ENCODE assay signal across 8 cellular contexts in the genomic region with DNA sequence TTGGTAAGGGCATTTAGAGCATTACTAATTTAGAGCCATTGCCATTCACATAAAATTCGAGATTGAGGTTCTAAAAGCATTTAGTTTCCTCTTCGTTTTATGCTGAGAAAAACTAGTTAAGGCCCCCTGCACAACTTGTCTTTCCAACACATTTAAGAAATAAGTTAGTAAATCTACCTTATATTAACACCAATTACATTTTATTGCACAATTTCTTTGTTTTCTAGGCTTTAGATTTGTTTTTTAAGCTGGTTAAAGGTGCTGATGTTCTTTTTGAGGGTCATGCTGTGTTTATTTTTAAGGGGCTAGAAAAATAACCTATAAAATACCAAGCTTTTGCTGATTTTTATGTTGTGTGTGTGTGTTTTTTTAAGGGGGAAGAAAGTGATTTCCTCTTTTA. TPM values are rescaled to one million over a fixed set of nuclear protein-coding genes. Genes with fewer than 3 reads are reported as not detected.
A peak's percentile ranks its signal among the peaks of the same experiment; 100 is the strongest.
DNase-seq lines count a peak whose midpoint lies in the region; ATAC-seq, FAIRE-seq and TF ChIP-seq lines count a peak whose summit lies in the region.

No MANE protein-coding gene starts in this region.

- H2BK20ac ChIP-seq in H1 (ENCODE audit: low read length) = no peak overlapping the region

- peaks cover 8% of the 10 kb centered on the region; the same call in 1 of the 2 replicates for H4K20me1 ChIP-seq in DOHH2 (ENCODE audit: control insufficient read depth, insufficient read depth, low read depth, low read length)
- no peaks in the 10 kb centered on the region for H4K20me1 ChIP-seq in OCI-LY1 (ENCODE audit: insufficient read depth, low read length)
- peaks cover 0 to 3% of the 10 kb centered on the region in 2 experiments for H4K20me1 ChIP-seq in H1 (replicated peaks in 1 of 2; ENCODE audit: control insufficient read depth in 1 of 2, insufficient read depth in 2 of 2, low read length in 2 of 2)
- H4K20me1 ChIP-seq in osteoblast (ENCODE audit: insufficient read depth, low read length) = peaks cover 9% of the 10 kb centered on the region

- no peak overlapping the region for H3K18ac ChIP-seq in H1 (ENCODE audit: extremely low read depth, low read length)

- TF ChIP-seq POLR2A in H1 (IDR thresholded peaks at IDR 0.05; ENCODE audit: control extremely low read depth in 1 of 2, low read depth in 2 of 2, low read length in 2 of 2) = no peak

- H4K5ac ChIP-seq in H1 (ENCODE audit: insufficient read length, low read depth, low read length) = no peak overlapping the region

- no peaks in the 10 kb centered on the region for H3K9me2 ChIP-seq in DOHH2 (replicated peaks; ENCODE audit: control insufficient read depth, low read length)
- no peaks in the 10 kb centered on the region for H3K9me2 ChIP-seq in OCI-LY1 (ENCODE audit: low read depth, low read length)

- no peak overlapping the region for H3K14ac ChIP-seq in H1 (ENCODE audit: insufficient read length)

- no peak for TF ChIP-seq RAD21 in H1 (IDR thresholded peaks at IDR 0.05 in 1 of 2, conservative IDR thresholded peaks at IDR 0.05 in 1 of 2; ENCODE audit: low read depth in 2 of 2, low read length in 2 of 2)

- no peaks in the 10 kb centered on the region for H3F3A ChIP-seq in DOHH2 (ENCODE audit: control insufficient read depth, insufficient read depth)
- H3F3A ChIP-seq in OCI-LY1 (ENCODE audit: insufficient read depth, low read length) = no peaks in the 10 kb centered on the region

- no peak overlapping the region for H2AK5ac ChIP-seq in H1 (ENCODE audit: low read depth, low read length)

- no peaks in the 10 kb centered on the region for H3K27me3 ChIP-seq in DOHH2 (ENCODE audit: control insufficient read depth, low read length)
- no peaks in the 10 kb centered on the region for H3K27me3 ChIP-seq in OCI-LY1 (ENCODE audit: insufficient read depth, low read length)
- no peaks in the 10 kb centered on the region for H3K27me3 ChIP-seq in H1 (replicated peaks in 1 of 4; ENCODE audit: control insufficient read depth in 3 of 4, extremely low read depth in 1 of 4, insufficient read depth in 3 of 4, low read length in 3 of 4)
- H3K27me3 ChIP-seq in osteoblast (ENCODE audit: insufficient read depth, low read length) = no peaks in the 10 kb centered on the region

- TF ChIP-seq EP300 in H1 (IDR thresholded peaks at IDR 0.05; ENCODE audit: borderline replicate concordance in 1 of 2, low read depth in 2 of 2, low read length in 2 of 2) = no peak

- no peak overlapping the region for H3K56ac ChIP-seq in H1 (replicated peaks; ENCODE audit: insufficient read length, low read depth, low read length)

- WGBS in H1 (ENCODE audit: extremely low coverage in 1 of 2, insufficient coverage in 1 of 2, insufficient read length in 1 of 2, insufficient replicate concordance in 2 of 2, low coverage in 1 of 2, low lambda C conversion rate in 2 of 2, missing lambda C conversion rate in 1 of 2), 2 experiments = 34% methylated on average over 2 of the region's 2 CpGs; no CpG with 5 or more reads in 1 of the 2 experiments

- no peak overlapping the region for H2BK12ac ChIP-seq in H1 (ENCODE audit: low read depth, low read length)

- H3K9me3 ChIP-seq in DOHH2 (ENCODE audit: control insufficient read depth, insufficient read depth, low read length) = no peaks in the 10 kb centered on the region
- H3K9me3 ChIP-seq in OCI-LY1 (ENCODE audit: low read length) = no peaks in the 10 kb centered on the region
- no peaks in the 10 kb centered on the region for H3K9me3 ChIP-seq in H1 (ENCODE audit: insufficient read depth in 2 of 2, low read depth in 1 of 2, low read length in 1 of 2)
- H3K9me3 ChIP-seq in osteoblast (ENCODE audit: low read depth, low read length) = no peaks in the 10 kb centered on the region

- peaks cover 39% of the 10 kb centered on the region for H3K4me1 ChIP-seq in DOHH2 (ENCODE audit: control insufficient read depth, low read length)
- H3K4me1 ChIP-seq in OCI-LY1 (ENCODE audit: insufficient read depth, low read length, severe bottlenecking) = peaks cover 73% of the 10 kb centered on the region
- H3K4me1 ChIP-seq in H1 (replicated peaks in 1 of 4; ENCODE audit: control insufficient read depth in 3 of 4, insufficient read depth in 4 of 4, low read length in 3 of 4) = peaks cover 0 to 8% (median 0%) of the 10 kb centered on the region in 4 experiments; a peak in 3 of 7 replicates
- peaks cover 20% of the 10 kb centered on the region for H3K4me1 ChIP-seq in osteoblast (ENCODE audit: insufficient read depth, low read length)

- H4K8ac ChIP-seq in H1 (ENCODE audit: extremely low read depth, insufficient read depth, low read length) = no peak overlapping the region

- DNase-seq in H1 (ENCODE audit: low read depth in 1 of 2, low spot score in 2 of 2) (no peak), osteoblast (ENCODE audit: insufficient read length, low spot score, missing footprints) (no peak), SW 1271 (lab: John Stamatoyannopoulos, UW) (no peak), iPS-NIHi11 (ENCODE audit: low spot score) (no peak)

- CTCF ChIA-PET in H1 (lab: Charles Lee; ENCODE audit: partially characterized antibody) = no interaction called here

- no peak overlapping the region for H2BK5ac ChIP-seq in H1 (ENCODE audit: low read depth, low read length)

- TF ChIP-seq CTCF in DOHH2 (IDR thresholded peaks at IDR 0.05; ENCODE audit: low read depth, low read length, poor library complexity, severe bottlenecking) = no peak
- no peak for TF ChIP-seq CTCF in OCI-LY1 (IDR thresholded peaks at IDR 0.05; ENCODE audit: low read length)
- TF ChIP-seq CTCF in H1 (IDR thresholded peaks at IDR 0.05; ENCODE audit: control extremely low read depth in 1 of 3, insufficient read depth in 1 of 3, low read depth in 1 of 3, low read length in 3 of 3) = no peak
- no peak for TF ChIP-seq CTCF in osteoblast (IDR thresholded peaks at IDR 0.05; ENCODE audit: extremely low read depth, low read depth, low read length)

- peak overlapping the region; percentile 88 for H3K4me2 ChIP-seq in DOHH2 (ENCODE audit: low read length)
- H3K4me2 ChIP-seq in OCI-LY1 (ENCODE audit: low read length) = peak overlapping the region; percentile 97
- H3K4me2 ChIP-seq in H1 (ENCODE audit: insufficient read depth in 1 of 2, low read depth in 2 of 2, low read length in 2 of 2) = peak overlapping the region; percentile 57 to 71; a peak in 3 of 4 replicates
- H3K4me2 ChIP-seq in osteoblast (ENCODE audit: insufficient read depth, low read length) = peak overlapping the region; percentile 98

- H3K79me1 ChIP-seq in H1 (ENCODE audit: low read depth, low read length) = 0 out of 2 replicates have a peak, but pooled peaks cover 3% of the 10 kb centered on the region

- no peak overlapping the region for H4K91ac ChIP-seq in H1 (replicated peaks; ENCODE audit: insufficient read length, low read length)

- no peak overlapping the region for H3K23ac ChIP-seq in H1 (ENCODE audit: insufficient read length)

- H3K23me2 ChIP-seq in H1 (ENCODE audit: low read depth, low read length) = no peaks in the 10 kb centered on the region; the same call in 1 of the 2 replicates

- H3K4ac ChIP-seq in H1 (replicated peaks; ENCODE audit: insufficient read length, low read depth, low read length) = no peak overlapping the region

- POLR2A ChIA-PET in H1 (lab: Charles Lee; ENCODE audit: partially characterized antibody) = interaction anchor here (0.8 kb wide), 1 partner anchor 51 kb away, joined by 3 read pairs; no protein-coding TSS in a partner anchor

- H3K79me2 ChIP-seq in DOHH2 (ENCODE audit: control insufficient read depth, low read length) (peaks cover 92% of the 10 kb centered on the region), OCI-LY1 (ENCODE audit: insufficient read depth, low read length) (peaks cover 82% of the 10 kb centered on the region), H1 (ENCODE audit: control insufficient read depth in 1 of 2, insufficient read depth in 2 of 2, low read length in 2 of 2) (peaks cover 10 to 65% of the 10 kb centered on the region in 2 experiments), osteoblast (ENCODE audit: insufficient read depth, low read length) (peaks cover 84% of the 10 kb centered on the region)

- H3K9ac ChIP-seq in OCI-LY1 (ENCODE audit: low read length) (peak overlapping the region; percentile 92), H1 (replicated peaks in 1 of 4; ENCODE audit: extremely low read depth in 1 of 4, low read depth in 3 of 4, low read length in 3 of 4) (no peak overlapping the region; a peak in 1 of 7 replicates)

- H2AFZ ChIP-seq in OCI-LY1 (ENCODE audit: low read length) = no peak overlapping the region
- no peak overlapping the region for H2AFZ ChIP-seq in H1 (ENCODE audit: low read length)
- H2AFZ ChIP-seq in osteoblast (ENCODE audit: low read length) = peak overlapping the region; percentile 99

- H2BK120ac ChIP-seq in H1 (replicated peaks; ENCODE audit: low read depth, low read length) = no peak overlapping the region

- ATAC-seq in HG02852 (IDR thresholded peaks at IDR 0.05; ENCODE audit: unreplicated experiment) (no peak), GM21723 (IDR thresholded peaks at IDR 0.05; ENCODE audit: unreplicated experiment) (no peak)

- H3K27ac ChIP-seq in DOHH2 (ENCODE audit: low read depth, low read length) (peak overlapping the region; percentile 73; the same call in 1 of the 2 replicates), OCI-LY1 (ENCODE audit: low read depth, low read length, poor library complexity, severe bottlenecking) (peak overlapping the region; percentile 85), H1 (ENCODE audit: low read depth, low read length) (no peak overlapping the region), osteoblast (ENCODE audit: low read depth, low read length) (no peak overlapping the region)

- H2BK15ac ChIP-seq in H1 (ENCODE audit: low read length) = no peak overlapping the region

- H3K36me3 ChIP-seq in DOHH2 (ENCODE audit: control insufficient read depth, low read length) (peaks cover 57% of the 10 kb centered on the region), OCI-LY1 (ENCODE audit: insufficient read depth, low read length) (peaks cover 29% of the 10 kb centered on the region), H1 (ENCODE audit: control insufficient read depth in 2 of 4, insufficient read depth in 4 of 4, low read length in 3 of 4) (peaks cover 0 to 12% (median 1%) of the 10 kb centered on the region in 4 experiments; a peak in 3 of 8 replicates), osteoblast (ENCODE audit: insufficient read depth, low read length) (peaks cover 9% of the 10 kb centered on the region)

- peak overlapping the region; percentile 97 for H3K4me3 ChIP-seq in DOHH2 (ENCODE audit: low read length)
- peak overlapping the region; percentile 84 for H3K4me3 ChIP-seq in OCI-LY1 (ENCODE audit: low read depth, low read length, poor library complexity, severe bottlenecking)
- peak overlapping the region in 3 of 4 experiments; percentile 52 to 83 (median 82); a peak in 6 of 8 replicates for H3K4me3 ChIP-seq in H1 (ENCODE audit: extremely low read depth in 1 of 4, insufficient read depth in 2 of 4, low read depth in 3 of 4, low read length in 4 of 4)
- peak overlapping the region; percentile 97 for H3K4me3 ChIP-seq in osteoblast (ENCODE audit: insufficient read depth, low read length)

- no peak for FAIRE-seq in H1 (lab: Jason Lieb, UNC)

RNA-seq across cellular contexts. Expression of a gene that starts 1.2 kb away (rescaled TPM):
- total RNA-seq in H1 (2021; fragmentation: NEBNext Ultra II Directional; extraction: Animal tissue kit (Norgen Biotek cat#: 25700)) = 28.6 and 29.6 TPM in 2 replicates
- polyA plus RNA-seq in H1 (2011; rRNA removed) = 9.0 and 18.5 TPM in 2 replicates
- 15.3 TPM for polyA plus RNA-seq in H1 (2011; cell fraction: cytosol; rRNA removed)
- polyA plus RNA-seq in H1 (2011; cell fraction: nucleus; rRNA removed) = 8.6 TPM
- 12.6 to 17.9 TPM (median 14.5 TPM) in 4 replicates for polyA plus RNA-seq in H1 (2012, experiment 1 of 2)
- 3.2 TPM for polyA plus RNA-seq in H1 (2012, experiment 2 of 2)
- 27.3 TPM for polyA plus RNA-seq in H1 (2013, experiment 1 of 2)
- 28.2 TPM for polyA plus RNA-seq in H1 (2013, experiment 2 of 2)
- polyA minus RNA-seq in H1 (2011; rRNA and poly(A)+ RNA removed) = 30.6 and 45.3 TPM in 2 replicates
- 17.5 TPM for polyA minus RNA-seq in H1 (2011; cell fraction: cytosol; rRNA and poly(A)+ RNA removed)
- polyA minus RNA-seq in H1 (2011; cell fraction: nucleus; rRNA and poly(A)+ RNA removed) = 41.0 TPM
- total RNA-seq in osteoblast = 32.4 and 37.3 TPM in 2 replicates

RNA-seq across cellular contexts. Expression of a gene that starts 1.4 kb away (rescaled TPM):
- total RNA-seq in H1 (2021; fragmentation: NEBNext Ultra II Directional; extraction: Animal tissue kit (Norgen Biotek cat#: 25700)) = 30.0 and 35.2 TPM in 2 replicates
- 37.2 and 68.2 TPM in 2 replicates for polyA plus RNA-seq in H1 (2011; rRNA removed)
- 54.1 TPM for polyA plus RNA-seq in H1 (2011; cell fraction: cytosol; rRNA removed)
- polyA plus RNA-seq in H1 (2011; cell fraction: nucleus; rRNA removed) = 30.7 TPM
- 34.0 to 38.5 TPM (median 36.6 TPM) in 4 replicates for polyA plus RNA-seq in H1 (2012, experiment 1 of 2)
- 4.3 TPM for polyA plus RNA-seq in H1 (2012, experiment 2 of 2)
- polyA plus RNA-seq in H1 (2013, experiment 1 of 2) = 43.6 TPM
- polyA plus RNA-seq in H1 (2013, experiment 2 of 2) = 47.0 TPM
- polyA minus RNA-seq in H1 (2011; rRNA and poly(A)+ RNA removed) = 56.4 and 73.5 TPM in 2 replicates
- polyA minus RNA-seq in H1 (2011; cell fraction: cytosol; rRNA and poly(A)+ RNA removed) = 15.6 TPM
- 29.5 TPM for polyA minus RNA-seq in H1 (2011; cell fraction: nucleus; rRNA and poly(A)+ RNA removed)
- 45.6 and 66.0 TPM in 2 replicates for total RNA-seq in osteoblast

RNA-seq across cellular contexts. Expression of a gene that starts 59.2 kb away (rescaled TPM):
- total RNA-seq in H1 (2021; fragmentation: NEBNext Ultra II Directional; extraction: Animal tissue kit (Norgen Biotek cat#: 25700)) = 0.57 and 0.58 TPM in 2 replicates
- polyA plus RNA-seq in H1 (2011; rRNA removed) = 1.4 and 1.6 TPM in 2 replicates
- 1.8 TPM for polyA plus RNA-seq in H1 (2011; cell fraction: cytosol; rRNA removed)
- 2.8 TPM for polyA plus RNA-seq in H1 (2011; cell fraction: nucleus; rRNA removed)
- 0.84 to 2.4 TPM (median 1.3 TPM) in 4 replicates for polyA plus RNA-seq in H1 (2012, experiment 1 of 2)
- polyA plus RNA-seq in H1 (2012, experiment 2 of 2) = 1.4 TPM
- 0.47 TPM for polyA plus RNA-seq in H1 (2013, experiment 1 of 2)
- 0.48 TPM for polyA plus RNA-seq in H1 (2013, experiment 2 of 2)
- 2.6 and 3.0 TPM in 2 replicates for polyA minus RNA-seq in H1 (2011; rRNA and poly(A)+ RNA removed)
- polyA minus RNA-seq in H1 (2011; cell fraction: cytosol; rRNA and poly(A)+ RNA removed) = 1.5 TPM
- polyA minus RNA-seq in H1 (2011; cell fraction: nucleus; rRNA and poly(A)+ RNA removed) = 4.1 TPM
- 4.7 and 5.0 TPM in 2 replicates for total RNA-seq in osteoblast

Comparison
In these comparisons a context has a peak if more than half of its experiments do, and no peak if none do; other contexts are left out.
1. H3K27ac ChIP-seq: peak in DOHH2 (single experiment) and OCI-LY1 (single experiment); none in H1 (single experiment) and osteoblast (single experiment).
2. Peak in every context shown above with its lines, with median percentiles within 50 percentile points of each other: H3K4me2 ChIP-seq and H3K4me3 ChIP-seq.